Comparison of ENCODE assay signal across 11 cellular contexts in genomic region chr15:90564109-90564508, GRCh38. TPM values are rescaled to one million over a fixed set of nuclear protein-coding genes. Genes with fewer than 3 reads are reported as not detected.
DNase-seq lines count a peak whose midpoint lies in the region; ATAC-seq and TF ChIP-seq lines count a peak whose summit lies in the region.
"Had no signal": no experiment of that assay in that cellular context is flagged by ENCODE, and none has a peak within 500 bp of the region (broad histone marks: within the 10 kb centered on the region; RNA-seq: fewer than 3 reads in every experiment).

No MANE protein-coding gene starts in this region.

- peak; percentile 41 for DNase-seq in GM06990 (ENCODE audit: extremely low read depth, insufficient read length)
- peak in 1 of 2 experiments; percentile 34 for DNase-seq in HL-60 (ENCODE audit: low read depth in 1 of 2, low spot score in 1 of 2)
- DNase-seq in activated naive CD4-positive, alpha-beta T cell treated with anti-CD3 and anti-CD28 coated beads, Interleukin-2, amount 50 U/mL, for 72 hours (ENCODE audit: low spot score in 2 of 2), result no peak
- no peak for DNase-seq in natural killer cell treated with Interleukin-12 subunit alpha and Interleukin-12 subunit beta and Interleukin-15 and Interleukin-18, amount 100 ng/mL, for 72 hours (ENCODE audit: low spot score)
- no peak for DNase-seq in Calu3
- DNase-seq in NCI-H1048 (lab: John Stamatoyannopoulos, UW), result no peak
- no peak for DNase-seq in HPDE6-E6E7 (ENCODE audit: extremely low spot score)
- DNase-seq: DND-41, endodermal cell, NCI-H1092 treated with DMSO at 0.1 percent for 48 hours had no signal

- H3K27ac Mint-ChIP-seq in activated naive CD4-positive, alpha-beta T cell treated with anti-CD3 and anti-CD28 coated beads, Interleukin-2, amount 50 U/mL, for 72 hours, result peak overlapping the region; percentile 72 to 79
- peak overlapping the region; percentile 76 to 80 for H3K27ac Mint-ChIP-seq in natural killer cell treated with Interleukin-12 subunit alpha and Interleukin-12 subunit beta and Interleukin-15 and Interleukin-18, amount 100 ng/mL, for 72 hours
- H3K27ac Mint-ChIP-seq in Calu3 (ENCODE audit: unreplicated experiment), result no peak overlapping the region
- H3K27ac Mint-ChIP-seq: endodermal cell had no signal

- H3K4me1 Mint-ChIP-seq in natural killer cell treated with Interleukin-12 subunit alpha and Interleukin-12 subunit beta and Interleukin-15 and Interleukin-18, amount 100 ng/mL, for 72 hours (ENCODE audit: low read depth in 2 of 2), result peaks cover 65 to 66% of the 10 kb centered on the region in 2 donors
- H3K4me1 Mint-ChIP-seq in Calu3 (ENCODE audit: low read depth, unreplicated experiment), result no peaks in the 10 kb centered on the region

- peak in 1 of 2 donors; percentile 19 for ATAC-seq in activated naive CD4-positive, alpha-beta T cell treated with anti-CD3 and anti-CD28 coated beads, Interleukin-2, amount 50 U/mL, for 72 hours
- no peak for ATAC-seq in natural killer cell treated with Interleukin-12 subunit alpha and Interleukin-12 subunit beta and Interleukin-15 and Interleukin-18, amount 100 ng/mL, for 72 hours
- no peak for ATAC-seq in GM18505 (IDR thresholded peaks at IDR 0.05; ENCODE audit: unreplicated experiment)

- H3K27ac ChIP-seq in HL-60 (replicated peaks), result peak overlapping the region; percentile 58

- BruUV-seq in Calu3 (replicated peaks; lab: Mats Ljungman, UMichigan), result no TSS peak

- no peaks in the 10 kb centered on the region; the same call in 1 of the 2 replicates for H3K36me3 ChIP-seq in GM06990 (ENCODE audit: control insufficient read depth, insufficient read depth, low read length)

- intact Hi-C loops in Calu3 (cut with micrococcal nuclease; ENCODE audit: unreplicated experiment), result no loop called here

- no peak for TF ChIP-seq POLR2A in GM18505 (IDR thresholded peaks at IDR 0.05; ENCODE audit: borderline replicate concordance, extremely low read depth, insufficient read depth, insufficient read length)

- H3K36me3 Mint-ChIP-seq in activated naive CD4-positive, alpha-beta T cell treated with anti-CD3 and anti-CD28 coated beads, Interleukin-2, amount 50 U/mL, for 72 hours, result peaks cover 0 to 42% of the 10 kb centered on the region in 2 donors
- H3K36me3 Mint-ChIP-seq in natural killer cell treated with Interleukin-12 subunit alpha and Interleukin-12 subunit beta and Interleukin-15 and Interleukin-18, amount 100 ng/mL, for 72 hours, result no peaks in the 10 kb centered on the region
- H3K36me3 Mint-ChIP-seq in Calu3 (ENCODE audit: insufficient read depth, unreplicated experiment), result no peaks in the 10 kb centered on the region

- TF ChIP-seq CTCF in GM06990 (IDR thresholded peaks at IDR 0.05; ENCODE audit: insufficient read depth, low read length, poor library complexity, severe bottlenecking) (no peak), HL-60 (IDR thresholded peaks at IDR 0.05; ENCODE audit: insufficient read depth, low read length) (no peak), Calu3 (IDR thresholded peaks at IDR 0.05; ENCODE audit: unreplicated experiment) (no peak)

- H3K27me3 ChIP-seq in GM06990 (replicated peaks; ENCODE audit: control insufficient read depth, insufficient read depth, low read length), result no peaks in the 10 kb centered on the region
- H3K27me3 ChIP-seq in HL-60 (ENCODE audit: insufficient read depth, poor library complexity, severe bottlenecking), result no peaks in the 10 kb centered on the region

- peaks cover 3% of the 10 kb centered on the region in 2 donors for H3K9me3 Mint-ChIP-seq in activated naive CD4-positive, alpha-beta T cell treated with anti-CD3 and anti-CD28 coated beads, Interleukin-2, amount 50 U/mL, for 72 hours
- no peaks in the 10 kb centered on the region for H3K9me3 Mint-ChIP-seq in natural killer cell treated with Interleukin-12 subunit alpha and Interleukin-12 subunit beta and Interleukin-15 and Interleukin-18, amount 100 ng/mL, for 72 hours
- no peaks in the 10 kb centered on the region for H3K9me3 Mint-ChIP-seq in Calu3 (ENCODE audit: low read depth, unreplicated experiment)
- H3K9me3 Mint-ChIP-seq: endodermal cell had no signal

- H3K27me3 Mint-ChIP-seq in natural killer cell treated with Interleukin-12 subunit alpha and Interleukin-12 subunit beta and Interleukin-15 and Interleukin-18, amount 100 ng/mL, for 72 hours, result no peaks in the 10 kb centered on the region
- H3K27me3 Mint-ChIP-seq in Calu3 (ENCODE audit: unreplicated experiment), result no peaks in the 10 kb centered on the region

- H3K4me3 ChIP-seq in GM06990 (replicated peaks; ENCODE audit: low read depth, low read length) (no peak overlapping the region), HL-60 (replicated peaks; ENCODE audit: insufficient read depth, low read length) (no peak overlapping the region)

- CTCF ChIA-PET in Calu3 (lab: Charles Lee), result no interaction called here

- peak overlapping the region; percentile 73 for H3K4me3 Mint-ChIP-seq in natural killer cell treated with Interleukin-12 subunit alpha and Interleukin-12 subunit beta and Interleukin-15 and Interleukin-18, amount 100 ng/mL, for 72 hours
- H3K4me3 Mint-ChIP-seq in Calu3 (ENCODE audit: low read depth, unreplicated experiment), result no peak overlapping the region
- H3K4me3 Mint-ChIP-seq: endodermal cell had no signal

RNA-seq across cellular contexts. Expression of gene CRTC3, which starts 34.4 kb away (rescaled TPM):
- 10 to 100 TPM; 41.8 to 58.1 TPM for total RNA-seq in activated naive CD4-positive, alpha-beta T cell treated with anti-CD3 and anti-CD28 coated beads, Interleukin-2, amount 50 U/mL, for 72 hours
- total RNA-seq in natural killer cell treated with Interleukin-12 subunit alpha and Interleukin-12 subunit beta and Interleukin-15 and Interleukin-18, amount 100 ng/mL, for 72 hours, result 10 to 100 TPM; 44.1 to 69.4 TPM
- total RNA-seq in Calu3 (2022), result 17.5 and 22.9 TPM in 2 replicates
